7 cellular contexts compared by ENCODE assay signal in the genomic region with DNA sequence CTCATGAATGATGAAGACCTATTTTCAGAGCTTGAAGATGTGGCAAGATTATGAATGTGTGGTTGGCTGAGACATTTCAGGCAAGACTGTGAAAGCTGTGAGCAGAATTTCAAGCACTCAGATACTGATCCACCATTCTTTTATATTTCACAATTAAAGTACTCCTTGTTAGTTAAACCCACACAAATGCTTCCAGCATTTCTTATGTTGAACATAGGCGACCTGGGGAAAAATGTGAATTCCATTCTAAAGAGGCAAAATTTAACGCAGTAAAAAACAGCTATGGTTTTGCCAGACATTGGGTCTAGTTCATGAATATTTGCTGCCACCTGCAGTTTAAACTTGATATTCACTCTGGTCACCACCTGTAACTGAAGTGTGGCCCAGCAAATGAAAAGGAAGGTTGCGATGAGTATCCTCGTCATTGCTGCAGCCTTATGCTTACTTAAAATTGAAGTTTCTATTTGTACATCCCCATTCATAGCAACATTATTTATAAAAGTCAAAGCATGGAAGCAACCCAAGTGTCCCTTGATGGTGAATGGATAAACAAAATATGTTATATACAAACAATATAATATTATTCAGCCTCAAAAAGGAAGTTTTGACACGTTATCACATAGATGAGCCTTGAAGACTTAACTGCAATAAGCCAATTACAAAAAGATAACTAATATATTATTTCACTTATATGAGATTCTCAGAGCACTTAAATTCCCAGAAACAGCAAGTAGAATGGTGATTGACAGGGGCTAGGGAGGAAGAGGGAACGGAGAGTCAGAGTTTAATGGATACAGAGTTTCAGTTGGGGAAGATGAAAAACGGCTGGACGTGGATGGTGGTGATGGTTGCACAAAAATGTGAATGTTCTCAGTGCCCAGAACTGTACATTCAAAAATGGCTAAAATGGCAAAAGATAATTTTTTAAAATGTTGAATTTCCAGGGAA. TPM values are rescaled to one million over a fixed set of nuclear protein-coding genes. Genes with fewer than 3 reads are reported as not detected.
DNase-seq lines count a peak whose midpoint lies in the region; ATAC-seq, FAIRE-seq and TF ChIP-seq lines count a peak whose summit lies in the region.

No MANE protein-coding gene starts in this region.

- no peaks in the 10 kb centered on the region for H3K9me3 ChIP-seq in PC-3 (ENCODE audit: low read length)
- no peaks in the 10 kb centered on the region for H3K9me3 ChIP-seq in right cardiac atrium (ENCODE audit: control insufficient read depth, low read length)
- H3K9me3 ChIP-seq in small intestine (ENCODE audit: control insufficient read depth, low read depth): no peaks in the 10 kb centered on the region

- no TSS peak for BruUV-seq in PC-3 (replicated peaks; lab: Mats Ljungman, UMichigan)

- no peak overlapping the region for H3K9ac ChIP-seq in PC-3 (ENCODE audit: low read length)

- H3K4me2 ChIP-seq in PC-3 (ENCODE audit: low read length): 0 out of 2 replicates have a peak overlapping the region, but pooled peaks have one; percentile 20

- intact Hi-C loops in PC-3 (cut with micrococcal nuclease): loop anchor here (1.0 to 10.0 kb wide), 3 partner anchors 143 to 546 kb away; no protein-coding TSS in a partner anchor
- intact Hi-C loops in right cardiac atrium (cut with DNase I): loop anchor here in 3 of 4 donors (2.0 to 5.0 kb wide), 3 partner anchors 139 to 146 kb away; no protein-coding TSS in a partner anchor

- no peak overlapping the region for H3K27ac ChIP-seq in PC-3 (ENCODE audit: low read length)
- no peak overlapping the region for H3K27ac ChIP-seq in right cardiac atrium (ENCODE audit: low read length)
- no peak overlapping the region for H3K27ac ChIP-seq in small intestine (ENCODE audit: low read depth in 1 of 2, low read length in 1 of 2)

- DNase-seq in HS-5 (ENCODE audit: low read depth): peak; percentile 29
- peak; percentile 73 for DNase-seq in PC-3
- peak; percentile 20 for DNase-seq in amniotic stem cell (lab: John Stamatoyannopoulos, UW)
- DNase-seq in right cardiac atrium: no peak
- DNase-seq in small intestine: peak; percentile 66

- H3K4me3 ChIP-seq in PC-3 (ENCODE audit: low read length) (no peak overlapping the region), right cardiac atrium (ENCODE audit: low read length) (no peak overlapping the region), small intestine (ENCODE audit: low read depth in 1 of 2, low read length in 2 of 2) (no peak overlapping the region)

- peak; percentile 73 for TF ChIP-seq CTCF in PC-3 (conservative IDR thresholded peaks at IDR 0.05; ENCODE audit: low read depth, low read length)

- CTCF ChIA-PET in PC-3 (lab: Charles Lee): interaction anchor here (0.5 to 1.8 kb wide), 9 partner anchors 8 to 847 kb away, joined by 3 to 19 read pairs (median 4); no protein-coding TSS in a partner anchor

- no peaks in the 10 kb centered on the region for H3K4me1 ChIP-seq in PC-3 (ENCODE audit: insufficient read depth, low read length)
- no peaks in the 10 kb centered on the region for H3K4me1 ChIP-seq in right cardiac atrium (ENCODE audit: control insufficient read depth, insufficient read depth, low read length)
- H3K4me1 ChIP-seq in small intestine (ENCODE audit: control insufficient read depth in 2 of 2, insufficient read depth in 1 of 2, low read depth in 1 of 2, low read length in 1 of 2): no peaks in the 10 kb centered on the region

- H2AFZ ChIP-seq in PC-3 (ENCODE audit: low read length): no peak overlapping the region

- POLR2A ChIA-PET in PC-3 (lab: Charles Lee; ENCODE audit: unreplicated experiment): no interaction called here

- FAIRE-seq in G401.6 (lab: Jason Lieb, UNC): peak; percentile 66
- peak; percentile 78 for FAIRE-seq in small intestine (lab: Jason Lieb, UNC)

- H3F3A ChIP-seq in PC-3 (ENCODE audit: low read length, unreplicated experiment): no peaks in the 10 kb centered on the region

- ATAC-seq in GM21367 (IDR thresholded peaks at IDR 0.05; ENCODE audit: unreplicated experiment) (peak; percentile 79), PC-3 (peak; percentile 76), right cardiac atrium (peak; percentile 75)

- H3K36me3 ChIP-seq in PC-3 (ENCODE audit: low read depth, low read length): no peaks in the 10 kb centered on the region
- no peaks in the 10 kb centered on the region for H3K36me3 ChIP-seq in small intestine (ENCODE audit: control insufficient read depth in 2 of 2, insufficient read depth in 2 of 2, low read length in 2 of 2)

- no peaks in the 10 kb centered on the region for H3K9me2 ChIP-seq in PC-3 (replicated peaks; ENCODE audit: low read length)

- 39% methylated on average over 8 of the region's 8 CpGs for WGBS in right cardiac atrium
- 34 to 40% (median 35%) methylated on average over 8 of the region's 8 CpGs for WGBS in small intestine, 3 donors

- H3K27me3 ChIP-seq in PC-3 (ENCODE audit: low read length) (no peaks in the 10 kb centered on the region), right cardiac atrium (ENCODE audit: control insufficient read depth, insufficient read depth) (no peaks in the 10 kb centered on the region), small intestine (ENCODE audit: control insufficient read depth in 2 of 2, insufficient read depth in 2 of 2, low read length in 2 of 2) (no peaks in the 10 kb centered on the region)

- no peaks in the 10 kb centered on the region for H4K20me1 ChIP-seq in PC-3 (ENCODE audit: low read length)

- no peaks in the 10 kb centered on the region for H3K79me2 ChIP-seq in PC-3 (ENCODE audit: low read length)

RNA-seq across cellular contexts. Expression of a gene that starts 32.4 kb away (rescaled TPM):
- total RNA-seq in PC-3 (2014; rRNA removed) (1.2 and 4.4 TPM in 2 replicates), right cardiac atrium (1 to 10 TPM; 1.8 to 4.3 (median 3.1) TPM)
- polyA plus RNA-seq in right cardiac atrium (2.9 TPM), small intestine (1 to 10 TPM; 1.8 to 6.3 (median 2.4) TPM)

Comparison
In these comparisons a context has a peak if more than half of its experiments do, and no peak if none do; other contexts are left out.
1. DNase-seq: peak in HS-5 (single experiment), PC-3 (single experiment), amniotic stem cell (single experiment) and small intestine (single experiment); none in right cardiac atrium (0 of 3).
2. Peak in every context shown above with its lines, with median percentiles within 50 percentile points of each other: ATAC-seq.